In genomic region chr15:70609919-70610318, GRCh38 we compare ENCODE assay signal across 38 cellular contexts.
"Had no signal": no experiment of that assay in that cellular context is flagged by ENCODE, and none has a peak within 500 bp of the region (broad histone marks: within the 10 kb centered on the region; RNA-seq: fewer than 3 reads in every experiment).

No MANE protein-coding gene starts in this region.

- H3K4me2 ChIP-seq: PC-9 had no signal

- DNase-seq: activated B cell treated with CpG ODN at 0.5 μM for 24 hours; activated CD4-positive, alpha-beta memory T cell treated with anti-CD3 and anti-CD28 coated beads, Interleukin-2, amount 10 ng/mL, durations not matched to agents 7 days and 5 days; activated CD4-positive, alpha-beta T cell treated with anti-CD3 and anti-CD28 coated beads for 4 hours; activated CD4-positive, alpha-beta T cell treated with anti-CD3 and anti-CD28 coated beads, Interleukin-2, amount 50 U/mL, for 1 hour; activated CD4-positive, CD25-positive, alpha-beta regulatory T cell treated with anti-CD3 and anti-CD28 coated beads, Interleukin-2, amount 50 U/mL, for 72 hours; activated effector memory CD4-positive, alpha-beta T cell treated with anti-CD3 and anti-CD28 coated beads, Interleukin-2, amount 50 U/mL, for 16 hours; activated naive CD4-positive, alpha-beta T cell; activated naive CD4-positive, alpha-beta T cell treated with anti-CD3 and anti-CD28 coated beads, Interleukin-2, amount 50 U/mL, for 16 hours; activated naive CD8-positive, alpha-beta T cell treated with anti-CD3 and anti-CD28 coated beads for 36 hours; activated T-cell treated with anti-CD3 and anti-CD28 coated beads, Interleukin-2, amount 50 U/mL, for 1 hour; activated T-cell treated with anti-CD3 and anti-CD28 coated beads, Interleukin-2, amount 50 U/mL, for 72 hours; amniotic stem cell; aorta; brain microvascular endothelial cell; Kasumi-1; KG1; MM.1S; MV-4-11; NCI-H1092; NCI-H1436 treated with DMSO at 0.1 percent for 48 hours; NCI-H1694 treated with DMSO at 0.1 percent for 48 hours; NCI-H2029 treated with DMSO at 0.1 percent for 48 hours; NCI-H2107; NCI-H2171; NCI-H510A; NCI-H526; NCI-H748 treated with DMSO at 0.1 percent for 48 hours; NK-92 treated with Interleukin-12 subunit alpha and Interleukin-12 subunit beta, amount 100 ng/mL, for 24 hours; PC-9; SIG-M5; SW 1271; T-helper 1 cell; T-helper 2 cell; T-helper 9 cell had no signal

- H3K27ac Mint-ChIP-seq: activated B cell treated with CpG ODN at 0.5 μM for 24 hours; activated CD4-positive, alpha-beta memory T cell treated with anti-CD3 and anti-CD28 coated beads, Interleukin-2, amount 10 ng/mL, durations not matched to agents 7 days and 5 days; activated naive CD8-positive, alpha-beta T cell treated with anti-CD3 and anti-CD28 coated beads for 36 hours; activated T-cell treated with anti-CD3 and anti-CD28 coated beads, Interleukin-2, amount 50 U/mL, for 72 hours; activated T-helper 17 cell treated with anti-CD3 and anti-CD28 coated beads, Interleukin-2, amount 50 U/mL, for 72 hours had no signal

- H3K36me3 ChIP-seq: brain microvascular endothelial cell, cardiac muscle cell had no signal

- H3K36me3 Mint-ChIP-seq: activated naive CD8-positive, alpha-beta T cell treated with anti-CD3 and anti-CD28 coated beads for 36 hours had no signal

- H3K4me3 Mint-ChIP-seq: activated B cell treated with CpG ODN at 0.5 μM for 24 hours; activated CD4-positive, alpha-beta memory T cell treated with anti-CD3 and anti-CD28 coated beads, Interleukin-2, amount 10 ng/mL, durations not matched to agents 7 days and 5 days; activated naive CD8-positive, alpha-beta T cell treated with anti-CD3 and anti-CD28 coated beads for 36 hours; activated T-cell treated with anti-CD3 and anti-CD28 coated beads, Interleukin-2, amount 50 U/mL, for 72 hours; activated T-helper 17 cell treated with anti-CD3 and anti-CD28 coated beads, Interleukin-2, amount 50 U/mL, for 72 hours had no signal

- H3K4me3 ChIP-seq: cardiac muscle cell, PC-9 had no signal

- H3K27me3 ChIP-seq: brain microvascular endothelial cell, cardiac muscle cell had no signal

- H2AFZ ChIP-seq: PC-9 had no signal

- H3K27ac ChIP-seq: brain microvascular endothelial cell, cardiac muscle cell, PC-9, RWPE1, VCaP had no signal

- H3K9me3 Mint-ChIP-seq: activated CD4-positive, alpha-beta memory T cell treated with anti-CD3 and anti-CD28 coated beads, Interleukin-2, amount 10 ng/mL, durations not matched to agents 7 days and 5 days; activated naive CD8-positive, alpha-beta T cell treated with anti-CD3 and anti-CD28 coated beads for 36 hours; activated T-cell treated with anti-CD3 and anti-CD28 coated beads, Interleukin-2, amount 50 U/mL, for 72 hours; activated T-helper 17 cell treated with anti-CD3 and anti-CD28 coated beads, Interleukin-2, amount 50 U/mL, for 72 hours had no signal

- H3K4me1 Mint-ChIP-seq: activated B cell treated with CpG ODN at 0.5 μM for 24 hours; activated CD4-positive, alpha-beta memory T cell treated with anti-CD3 and anti-CD28 coated beads, Interleukin-2, amount 10 ng/mL, durations not matched to agents 7 days and 5 days; activated naive CD8-positive, alpha-beta T cell treated with anti-CD3 and anti-CD28 coated beads for 36 hours; activated T-helper 17 cell treated with anti-CD3 and anti-CD28 coated beads, Interleukin-2, amount 50 U/mL, for 72 hours had no signal
